22 cellular contexts compared by ENCODE assay signal in the genomic region with DNA sequence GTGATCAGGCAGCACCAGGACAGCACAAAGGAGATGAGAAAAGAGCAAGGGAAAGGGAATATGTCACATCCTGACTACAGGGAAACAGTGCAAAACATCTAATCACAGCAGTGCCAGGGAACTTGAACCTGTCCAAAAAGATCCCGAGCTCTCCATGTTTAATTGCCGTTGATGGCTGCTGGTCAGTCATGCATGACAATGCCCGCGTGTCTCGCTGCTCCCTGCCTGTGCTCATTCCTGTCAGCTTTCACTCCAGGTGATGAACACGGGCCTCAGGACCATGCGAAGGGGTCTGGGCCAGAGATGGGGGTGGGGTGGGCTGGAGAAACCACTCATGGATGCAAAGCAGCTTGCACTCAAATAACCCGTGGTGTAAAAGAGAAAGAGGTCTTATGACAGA.
A peak's percentile ranks its signal among the peaks of the same experiment; 100 is the strongest.
DNase-seq lines count a peak whose midpoint lies in the region; ATAC-seq and TF ChIP-seq lines count a peak whose summit lies in the region.
"Had no signal": no experiment of that assay in that cellular context is flagged by ENCODE, and none has a peak within 500 bp of the region (broad histone marks: within the 10 kb centered on the region; RNA-seq: fewer than 3 reads in every experiment).

No MANE protein-coding gene starts in this region.

- no peaks in the 10 kb centered on the region for H3K36me3 ChIP-seq in gastrocnemius medialis
- H3K36me3 ChIP-seq: HAP-1, stomach, uterus had no signal

- TF ChIP-seq POLR2A in gastrocnemius medialis (IDR thresholded peaks at IDR 0.05) = no peak

- TF ChIP-seq CTCF in glutamatergic neuron (IDR thresholded peaks at IDR 0.05; ENCODE audit: partially characterized antibody, unreplicated experiment) (no peak), gastrocnemius medialis (IDR thresholded peaks at IDR 0.05 in 4 of 5, conservative IDR thresholded peaks at IDR 0.05 in 1 of 5) (no peak)

- ATAC-seq in gastrocnemius medialis = no peak
- no peak for ATAC-seq in GM19463 (IDR thresholded peaks at IDR 0.05; ENCODE audit: unreplicated experiment)
- ATAC-seq in HG02610 (IDR thresholded peaks at IDR 0.05; ENCODE audit: unreplicated experiment) = no peak
- no peak for ATAC-seq in HG02798 (IDR thresholded peaks at IDR 0.05; ENCODE audit: poor library complexity, unreplicated experiment)
- ATAC-seq: SK-N-SH treated with all-trans-retinoic acid at 6 μM for 48 hours had no signal

- H3K27me3 Mint-ChIP-seq in glutamatergic neuron (ENCODE audit: unreplicated experiment) = no peaks in the 10 kb centered on the region
- H3K27me3 Mint-ChIP-seq: activated CD4-positive, alpha-beta T cell treated with anti-CD3 and anti-CD28 coated beads, Interleukin-2, amount 10 ng/mL, durations not matched to agents 7 days and 5 days had no signal

- no peaks in the 10 kb centered on the region for H3K4me1 ChIP-seq in gastrocnemius medialis
- H3K4me1 ChIP-seq: HAP-1, stomach, uterus had no signal

- H3K27me3 ChIP-seq in gastrocnemius medialis = no peaks in the 10 kb centered on the region
- H3K27me3 ChIP-seq: stomach, uterus had no signal

- peaks cover 2% of the 10 kb centered on the region for H3K9me3 Mint-ChIP-seq in glutamatergic neuron (ENCODE audit: unreplicated experiment)
- H3K9me3 Mint-ChIP-seq: activated CD4-positive, alpha-beta T cell treated with anti-CD3 and anti-CD28 coated beads, Interleukin-2, amount 10 ng/mL, durations not matched to agents 7 days and 5 days; nephron had no signal

- no peak overlapping the region for H3K4me3 ChIP-seq in gastrocnemius medialis
- H3K4me3 ChIP-seq: coronary artery, HAP-1, stomach, uterus had no signal

- H3K27ac Mint-ChIP-seq in glutamatergic neuron (ENCODE audit: unreplicated experiment) = no peak overlapping the region
- H3K27ac Mint-ChIP-seq: activated CD4-positive, alpha-beta T cell treated with anti-CD3 and anti-CD28 coated beads, Interleukin-2, amount 10 ng/mL, durations not matched to agents 7 days and 5 days; CD4-positive, alpha-beta memory T cell; immature natural killer cell had no signal

- H3K9me3 ChIP-seq in gastrocnemius medialis = no peaks in the 10 kb centered on the region
- H3K9me3 ChIP-seq: HAP-1, stomach, uterus had no signal

- DNase-seq in SHP77 (lab: John Stamatoyannopoulos, UW) = peak; percentile 22 to 40
- DNase-seq in SHP77 treated with DMSO at 0.1 percent for 48 hours (lab: John Stamatoyannopoulos, UW) = no peak
- peak; percentile 33 to 67 for DNase-seq in NCI-H526 (lab: John Stamatoyannopoulos, UW)
- peak; percentile 30 for DNase-seq in glutamatergic neuron
- no peak for DNase-seq in gastrocnemius medialis
- DNase-seq: activated CD4-positive, alpha-beta T cell treated with anti-CD3 and anti-CD28 coated beads, Interleukin-2, amount 10 ng/mL, durations not matched to agents 7 days and 5 days; activated naive CD4-positive, alpha-beta T cell treated with anti-CD3 and anti-CD28 coated beads, Interleukin-2, amount 50 U/mL, for 16 hours; CD4-positive, alpha-beta memory T cell; immature natural killer cell; Kasumi-1; mammary epithelial cell; NCI-H2081; stomach; uterus had no signal

- no peak overlapping the region for H3K4me3 Mint-ChIP-seq in glutamatergic neuron (ENCODE audit: unreplicated experiment)
- H3K4me3 Mint-ChIP-seq: activated CD4-positive, alpha-beta T cell treated with anti-CD3 and anti-CD28 coated beads, Interleukin-2, amount 10 ng/mL, durations not matched to agents 7 days and 5 days; immature natural killer cell; nephron had no signal

- no peaks in the 10 kb centered on the region for H3K4me1 Mint-ChIP-seq in glutamatergic neuron (ENCODE audit: low read depth, unreplicated experiment)
- H3K4me1 Mint-ChIP-seq: activated CD4-positive, alpha-beta T cell treated with anti-CD3 and anti-CD28 coated beads, Interleukin-2, amount 10 ng/mL, durations not matched to agents 7 days and 5 days; CD4-positive, alpha-beta memory T cell; immature natural killer cell; nephron had no signal

- intact Hi-C loops in gastrocnemius medialis (cut with DNase I; ENCODE audit: low total_unique reads) = no loop called here

- no peaks in the 10 kb centered on the region for H3K36me3 Mint-ChIP-seq in glutamatergic neuron (ENCODE audit: unreplicated experiment)
- H3K36me3 Mint-ChIP-seq: CD4-positive, alpha-beta memory T cell; immature natural killer cell had no signal

- H3K27ac ChIP-seq in gastrocnemius medialis = no peak overlapping the region
- H3K27ac ChIP-seq: coronary artery, epithelial cell of prostate, stomach, uterus had no signal

- in situ Hi-C loops in gastrocnemius medialis (cut with MboI; ENCODE audit: low sequenced_read_pairs in 4 of 4) = no loop called here

Comparison
In these comparisons a context has a peak if more than half of its experiments do, and no peak if none do; other contexts are left out.
1. DNase-seq: peak in SHP77 (2 of 2), NCI-H526 (2 of 2) and glutamatergic neuron (single experiment); none in SHP77 treated with DMSO at 0.1 percent for 48 hours (single experiment) and gastrocnemius medialis (0 of 2).